29 cellular contexts compared by ENCODE assay signal in the genomic region with DNA sequence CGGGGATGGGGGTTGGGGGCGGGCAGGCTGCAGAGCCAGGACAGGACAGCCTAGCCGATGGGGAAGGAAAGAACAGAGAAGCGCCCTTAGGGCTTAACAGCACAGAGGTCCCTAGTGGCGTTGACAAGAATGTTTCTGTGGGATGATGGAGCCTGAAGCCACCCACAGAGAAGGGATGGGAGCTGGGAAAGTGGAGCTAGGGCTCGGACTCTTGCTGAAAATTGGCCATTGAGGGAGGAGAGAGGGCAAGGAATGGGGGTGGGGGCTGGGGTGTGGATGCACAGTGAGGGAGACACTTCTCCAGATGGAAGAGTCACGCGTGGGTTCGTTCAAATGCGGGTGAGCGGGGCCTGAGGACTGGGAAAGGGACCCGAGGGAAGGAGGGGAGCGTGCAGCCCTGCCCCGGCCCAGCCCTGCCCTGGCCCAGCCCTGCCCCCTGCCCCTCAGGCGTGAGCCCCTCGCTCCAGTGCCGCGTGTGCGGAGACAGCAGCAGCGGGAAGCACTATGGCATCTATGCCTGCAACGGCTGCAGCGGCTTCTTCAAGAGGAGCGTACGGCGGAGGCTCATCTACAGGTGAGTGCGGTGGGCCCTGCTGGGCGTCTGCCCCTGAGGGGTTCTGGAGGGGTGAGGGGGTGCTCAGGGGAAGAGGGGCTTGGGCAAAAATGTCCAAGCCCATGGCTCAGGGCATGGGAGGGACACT. TPM values are rescaled to one million over a fixed set of nuclear protein-coding genes. Genes with fewer than 3 reads are reported as not detected.
DNase-seq lines count a peak whose midpoint lies in the region; ATAC-seq, FAIRE-seq and TF ChIP-seq lines count a peak whose summit lies in the region.
"Had no signal": no experiment of that assay in that cellular context is flagged by ENCODE, and none has a peak within 500 bp of the region (broad histone marks: within the 10 kb centered on the region; RNA-seq: fewer than 3 reads in every experiment).

No MANE protein-coding gene starts in this region.

- TF ChIP-seq RAD21 in SK-N-SH (IDR thresholded peaks at IDR 0.05; ENCODE audit: low read length), result no peak

- 92% methylated on average over 18 of the region's 27 CpGs for WGBS in SK-N-SH (ENCODE audit: low lambda C conversion rate)

- H3K9me3 ChIP-seq in SK-N-SH, result no peaks in the 10 kb centered on the region
- H3K9me3 ChIP-seq in HEK293 (ENCODE audit: control insufficient read depth, insufficient read depth, low read depth, low read length), result no peaks in the 10 kb centered on the region
- no peaks in the 10 kb centered on the region for H3K9me3 ChIP-seq in kidney (ENCODE audit: control insufficient read depth in 1 of 2, low read length in 2 of 2)
- no peaks in the 10 kb centered on the region for H3K9me3 ChIP-seq in vagina
- H3K9me3 ChIP-seq: BLaER1 treated with 17β-estradiol and CSF1 and Interleukin-3, amounts not matched to agents 10 nM and 100 nM; Caco-2 had no signal

- H2AFZ ChIP-seq in SK-N-SH (ENCODE audit: low read depth), result no peak overlapping the region

- no peaks in the 10 kb centered on the region for H4K20me1 ChIP-seq in SK-N-SH (ENCODE audit: insufficient read depth)
- H4K20me1 ChIP-seq: BLaER1 treated with 17β-estradiol and CSF1 and Interleukin-3, amounts not matched to agents 10 nM and 100 nM had no signal

- H3K27ac Mint-ChIP-seq in osteocyte (ENCODE audit: unreplicated experiment), result no peak overlapping the region
- H3K27ac Mint-ChIP-seq: CD4-positive, alpha-beta memory T cell had no signal

- H3K4me2 ChIP-seq in SK-N-SH, result no peak overlapping the region

- CTCF ChIA-PET in SK-N-SH (lab: Yijun Ruan, JAX) (interaction anchor here (1.0 kb wide), 1 partner anchor 26 kb away, joined by 3 read pairs; no protein-coding TSS in a partner anchor), HEK293 (lab: Yijun Ruan, JAX) (interaction anchor here (0.6 kb wide), 1 partner anchor 1851 kb away, joined by 4 read pairs; no protein-coding TSS in a partner anchor)

- H3K4me1 Mint-ChIP-seq in osteocyte (ENCODE audit: unreplicated experiment), result peaks cover 30% of the 10 kb centered on the region
- H3K4me1 Mint-ChIP-seq: CD4-positive, alpha-beta memory T cell had no signal

- intact Hi-C loops in kidney (cut with DNase I) (no loop called here), vagina (cut with DNase I) (no loop called here)

- H3K9me3 Mint-ChIP-seq in osteocyte (ENCODE audit: unreplicated experiment), result no peaks in the 10 kb centered on the region

- no peak overlapping the region for H3K9ac ChIP-seq in SK-N-SH
- H3K9ac ChIP-seq in kidney (ENCODE audit: low read length in 2 of 2), result no peak overlapping the region
- H3K9ac ChIP-seq: BLaER1 treated with 17β-estradiol and CSF1 and Interleukin-3, amounts not matched to agents 10 nM and 100 nM had no signal

- no peak overlapping the region for H3K4me3 ChIP-seq in SK-N-SH (ENCODE audit: low read depth in 2 of 2, low read length in 1 of 2)
- no peak overlapping the region for H3K4me3 ChIP-seq in HEK293 (ENCODE audit: low read depth, low read length)
- H3K4me3 ChIP-seq in kidney (ENCODE audit: low read length in 2 of 2), result no peak overlapping the region
- H3K4me3 ChIP-seq in vagina, result no peak overlapping the region
- H3K4me3 ChIP-seq: BLaER1 treated with 17β-estradiol and CSF1 and Interleukin-3, amounts not matched to agents 10 nM and 100 nM had no signal

- no peak for TF ChIP-seq EP300 in SK-N-SH (IDR thresholded peaks at IDR 0.05; ENCODE audit: borderline replicate concordance in 1 of 2, low read depth in 1 of 2, low read length in 1 of 2)

- DNase-seq in SK-N-SH, result peak; percentile 34
- peak; percentile 72 for DNase-seq in kidney
- peak; percentile 83 for DNase-seq in osteocyte (ENCODE audit: extremely low spot score, unreplicated experiment)
- DNase-seq in NK-92 treated with Interleukin-12 subunit alpha and Interleukin-12 subunit beta, amount 100 ng/mL, for 24 hours (lab: John Stamatoyannopoulos, UW), result no peak
- no peak for DNase-seq in vagina (ENCODE audit: extremely low spot score in 2 of 2)
- DNase-seq: 8988T; Caco-2; CD4-positive, alpha-beta memory T cell; DND-41; HCEC 1CT; KBM-7; MM.1S; NCI-H1048; NCI-H1417 treated with DMSO at 0.1 percent for 48 hours; NCI-H187 treated with DMSO at 0.1 percent for 48 hours; NCI-H2107; NCI-H510A; NCI-H748 treated with DMSO at 0.1 percent for 48 hours; SW 1271 had no signal

- no peaks in the 10 kb centered on the region for H3K79me2 ChIP-seq in SK-N-SH (ENCODE audit: insufficient read depth)

- H3K27me3 ChIP-seq in SK-N-SH (ENCODE audit: insufficient read depth), result no peaks in the 10 kb centered on the region
- no peaks in the 10 kb centered on the region for H3K27me3 ChIP-seq in vagina
- H3K27me3 ChIP-seq: BLaER1 treated with 17β-estradiol and CSF1 and Interleukin-3, amounts not matched to agents 10 nM and 100 nM had no signal

- ATAC-seq in SK-N-SH treated with all-trans-retinoic acid at 6 μM for 48 hours (no peak), GM21825 (IDR thresholded peaks at IDR 0.05; ENCODE audit: unreplicated experiment) (no peak)
- ATAC-seq: Right ventricle myocardium inferior had no signal

- TF ChIP-seq CTCF in SK-N-SH (IDR thresholded peaks at IDR 0.05) (no peak), HEK293 (tag by site-specific recombination; IDR thresholded peaks at IDR 0.05) (no peak), kidney (IDR thresholded peaks at IDR 0.05; ENCODE audit: borderline replicate concordance, extremely low read depth, insufficient read depth) (no peak), osteocyte (IDR thresholded peaks at IDR 0.05) (no peak), vagina (IDR thresholded peaks at IDR 0.05) (no peak)

- no peak overlapping the region for H3K4me3 Mint-ChIP-seq in osteocyte (ENCODE audit: unreplicated experiment)
- H3K4me3 Mint-ChIP-seq: CD4-positive, alpha-beta memory T cell had no signal

- no peaks in the 10 kb centered on the region for H3K36me3 Mint-ChIP-seq in osteocyte (ENCODE audit: unreplicated experiment)
- H3K36me3 Mint-ChIP-seq: CD4-positive, alpha-beta memory T cell had no signal

- POLR2A ChIA-PET in SK-N-SH (lab: Yijun Ruan, JAX), result no interaction called here
- POLR2A ChIA-PET in HEK293 (lab: Yijun Ruan, JAX), result no interaction called here

- TF ChIP-seq POLR2A in vagina (IDR thresholded peaks at IDR 0.05), result no peak

- H3K9me2 ChIP-seq in SK-N-SH, result no peaks in the 10 kb centered on the region

- no peak for FAIRE-seq in kidney (lab: Jason Lieb, UNC)
- FAIRE-seq: G401.6, RCC 7860 had no signal

- no peaks in the 10 kb centered on the region for H3K27me3 Mint-ChIP-seq in osteocyte (ENCODE audit: unreplicated experiment)

- H3F3A ChIP-seq in SK-N-SH (replicated peaks; ENCODE audit: insufficient read depth), result no peaks in the 10 kb centered on the region

- H3K27ac ChIP-seq in SK-N-SH (ENCODE audit: low read depth in 2 of 2, low read length in 1 of 2), result no peak overlapping the region
- H3K27ac ChIP-seq in HEK293 (ENCODE audit: extremely low read depth, low read depth, low read length), result no peak overlapping the region
- no peak overlapping the region for H3K27ac ChIP-seq in kidney (ENCODE audit: low read depth in 2 of 2, low read length in 2 of 2)
- no peak overlapping the region for H3K27ac ChIP-seq in vagina
- H3K27ac ChIP-seq: BLaER1 treated with 17β-estradiol and CSF1 and Interleukin-3, amounts not matched to agents 10 nM and 100 nM had no signal

- H3K4me1 ChIP-seq in SK-N-SH (ENCODE audit: control insufficient read depth in 1 of 2, insufficient read depth in 2 of 2, low read depth in 1 of 2, low read length in 1 of 2), result peaks cover 18 to 19% of the 10 kb centered on the region in 2 experiments; a peak in 3 of 4 replicates
- H3K4me1 ChIP-seq in HEK293 (ENCODE audit: control insufficient read depth, insufficient read depth, low read length), result peaks cover 11% of the 10 kb centered on the region
- peaks cover 8 to 13% of the 10 kb centered on the region in 2 donors for H3K4me1 ChIP-seq in kidney (ENCODE audit: control insufficient read depth in 1 of 2, insufficient read depth in 1 of 2, low read depth in 1 of 2, low read length in 2 of 2)
- H3K4me1 ChIP-seq in vagina, result no peaks in the 10 kb centered on the region
- H3K4me1 ChIP-seq: Caco-2 had no signal

- H3K36me3 ChIP-seq in SK-N-SH (replicated peaks in 1 of 2; ENCODE audit: control insufficient read depth in 1 of 2, insufficient read depth in 2 of 2, low read length in 1 of 2) (no peaks in the 10 kb centered on the region), HEK293 (ENCODE audit: control insufficient read depth in 2 of 2, insufficient read depth in 1 of 2, low read length in 2 of 2) (no peaks in the 10 kb centered on the region), kidney (ENCODE audit: control insufficient read depth in 1 of 2, insufficient read depth in 2 of 2, low read length in 2 of 2) (no peaks in the 10 kb centered on the region), vagina (no peaks in the 10 kb centered on the region)
- H3K36me3 ChIP-seq: BLaER1 treated with 17β-estradiol and CSF1 and Interleukin-3, amounts not matched to agents 10 nM and 100 nM had no signal

TF ChIP-seq in SK-N-SH, 30 proteins besides CTCF, POLR2A, EP300 and RAD21 (continues in another document):
- TF ChIP-seq NFIC (IDR thresholded peaks at IDR 0.05; ENCODE audit: borderline replicate concordance), result no peak

TF ChIP-seq in SK-N-SH treated with all-trans-retinoic acid at 6 μM for 48 hours, 23 proteins besides CTCF, POLR2A, EP300 and RAD21 (continues in another document):
- TF ChIP-seq ZNF565 (CRISPR knock-in tag; conservative IDR thresholded peaks at IDR 0.05; ENCODE audit: low read depth), result no peak

TF ChIP-seq in HEK293, 187 proteins besides CTCF, POLR2A, EP300 and RAD21:
- TF ChIP-seq ZBTB6 (tag by site-specific recombination; IDR thresholded peaks at IDR 0.05), result peak; percentile 65; the same call in 1 of the 2 replicates
- no peak for TF ChIP-seq ZSCAN16 (tag by site-specific recombination; IDR thresholded peaks at IDR 0.05)
- TF ChIP-seq EGR2 (tag by site-specific recombination; IDR thresholded peaks at IDR 0.05; ENCODE audit: low read depth), result peak; percentile 33; the same call in 1 of the 2 replicates

RNA-seq across cellular contexts. Expression of gene NR2E3, which starts 0.8 kb away (rescaled TPM):
- 0.16 and 0.18 TPM in 2 replicates for polyA plus RNA-seq in SK-N-SH (2012; rRNA removed)
- 0.05 TPM in 2 replicates for polyA plus RNA-seq in SK-N-SH (2012; cell fraction: cytosol; rRNA removed)
- polyA plus RNA-seq in SK-N-SH (2012; cell fraction: nucleus; rRNA removed), result 1.3 and 1.4 TPM in 2 replicates
- 0.19 TPM for total RNA-seq in kidney
- polyA plus RNA-seq in kidney (ENCODE audit: insufficient read depth, low read depth, low replicate concordance), result not detected
- not detected in 2 replicates for total RNA-seq in osteocyte
- total RNA-seq in vagina, result 0.98 TPM
- total RNA-seq: Caco-2; CD4-positive, alpha-beta memory T cell; HT1080; OCI-LY7; Right ventricle myocardium inferior; SK-MEL-5 had no signal
- polyA plus RNA-seq: CD4-positive, alpha-beta memory T cell had no signal

Comparison
In these comparisons a context has a peak if more than half of its experiments do, and no peak if none do; other contexts are left out.
1. DNase-seq: peak in SK-N-SH (single experiment), kidney (single experiment) and osteocyte (single experiment); none in NK-92 treated with Interleukin-12 subunit alpha and Interleukin-12 subunit beta, amount 100 ng/mL, for 24 hours (single experiment) and vagina (0 of 2).